8 cellular contexts compared by ENCODE assay signal in genomic region chr2:197515798-197516761, GRCh38. TPM values are rescaled to one million over a fixed set of nuclear protein-coding genes. Genes with fewer than 3 reads are reported as not detected.
DNase-seq lines count a peak whose midpoint lies in the region; ATAC-seq and TF ChIP-seq lines count a peak whose summit lies in the region.

MOB4 (plus strand) TSS chr2:197516066; CDS start chr2:197516087, 21 bp downstream.

- H3K4me1 ChIP-seq in osteoblast (ENCODE audit: insufficient read depth, low read length), result peaks cover 10% of the 10 kb centered on the region
- peaks cover 13 to 24% of the 10 kb centered on the region in 2 donors for H3K4me1 ChIP-seq in thoracic aorta (ENCODE audit: control insufficient read depth in 1 of 2, low read depth in 2 of 2)

- H3K27me3 ChIP-seq in osteoblast (ENCODE audit: insufficient read depth, low read length) (no peaks in the 10 kb centered on the region), thoracic aorta (replicated peaks; ENCODE audit: insufficient read depth) (no peaks in the 10 kb centered on the region)

- peaks cover 44% of the 10 kb centered on the region for H3K4me1 Mint-ChIP-seq in activated naive CD8-positive, alpha-beta T cell (ENCODE audit: low read depth)

- peak within 1 kb of the TSS; percentile 91 for H3K4me2 ChIP-seq in osteoblast (ENCODE audit: insufficient read depth, low read length)

- no peak for TF ChIP-seq CTCF in GM10248 (IDR thresholded peaks at IDR 0.05; ENCODE audit: control extremely low read depth, extremely low read depth, low read depth, missing control alignments)
- no peak for TF ChIP-seq CTCF in osteoblast (IDR thresholded peaks at IDR 0.05; ENCODE audit: extremely low read depth, low read depth, low read length)
- no peak for TF ChIP-seq CTCF in thoracic aorta (IDR thresholded peaks at IDR 0.05)

- H3K4me3 Mint-ChIP-seq in activated naive CD8-positive, alpha-beta T cell, result peak within 1 kb of the TSS; percentile 99

- H3K27ac ChIP-seq in osteoblast (ENCODE audit: low read depth, low read length), result peak within 1 kb of the TSS; percentile 79
- peak within 1 kb of the TSS; percentile 87 to 90 for H3K27ac ChIP-seq in thoracic aorta

- ATAC-seq in HG02623 (IDR thresholded peaks at IDR 0.05; ENCODE audit: unreplicated experiment), result peak; percentile 92
- peak; percentile 99 for ATAC-seq in thoracic aorta (ENCODE audit: insufficient number of reproducible peaks, low FRiP score, low read depth)

- H3K79me2 ChIP-seq in osteoblast (ENCODE audit: insufficient read depth, low read length), result peaks cover 56% of the 10 kb centered on the region

- H3K36me3 ChIP-seq in osteoblast (ENCODE audit: insufficient read depth, low read length) (no peaks in the 10 kb centered on the region), thoracic aorta (no peaks in the 10 kb centered on the region)

- peaks cover 19% of the 10 kb centered on the region for H4K20me1 ChIP-seq in osteoblast (ENCODE audit: insufficient read depth, low read length)

- H3K9me3 ChIP-seq in osteoblast (ENCODE audit: low read depth, low read length) (no peaks in the 10 kb centered on the region), thoracic aorta (no peaks in the 10 kb centered on the region)

- H3K27me3 Mint-ChIP-seq in activated naive CD8-positive, alpha-beta T cell, result no peaks in the 10 kb centered on the region

- H3K9me3 Mint-ChIP-seq in activated naive CD8-positive, alpha-beta T cell (ENCODE audit: low read depth), result no peaks in the 10 kb centered on the region

- H3K36me3 Mint-ChIP-seq in activated naive CD8-positive, alpha-beta T cell, result peaks cover 6% of the 10 kb centered on the region

- peak within 1 kb of the TSS; percentile 96 for H2AFZ ChIP-seq in osteoblast (ENCODE audit: low read length)

- CTCF ChIA-PET in GM10248 (lab: Yijun Ruan, JAX), result interaction anchor here (0.8 to 1.6 kb wide), 4 partner anchors 8 to 17 kb away, joined by 3 to 6 read pairs (median 4); partner anchors contain the start of genes HSPD1 and HSPE1

- POLR2A ChIA-PET in GM10248 (lab: Yijun Ruan, JAX), result interaction anchor here (0.6 to 2.5 kb wide), 10 partner anchors 10 to 171 kb away, joined by 3 to 22 read pairs (median 3); partner anchors contain the start of genes HSPD1 and HSPE1

- H3K27ac Mint-ChIP-seq in activated naive CD8-positive, alpha-beta T cell, result peak within 1 kb of the TSS; percentile 91

- H3K4me3 ChIP-seq in osteoblast (ENCODE audit: insufficient read depth, low read length) (peak within 1 kb of the TSS; percentile 97), thoracic aorta (peak within 1 kb of the TSS; percentile 89)

- DNase-seq in GM10248 (ENCODE audit: extremely low spot score), result peak; percentile 96
- DNase-seq in NCI-H1105 (lab: John Stamatoyannopoulos, UW), result peak; percentile 85
- DNase-seq in SKM-1 treated with dmso at 0.1 percent for 144 hours (lab: John Stamatoyannopoulos, UW; ENCODE audit: unreplicated experiment), result peak; percentile 96
- peak; percentile 97 for DNase-seq in glomerular visceral epithelial cell (ENCODE audit: extremely low spot score)
- DNase-seq in osteoblast (ENCODE audit: insufficient read length, low spot score, missing footprints), result peak; percentile 95
- DNase-seq in thoracic aorta (ENCODE audit: low spot score), result peak; percentile 78

RNA-seq across cellular contexts. Expression of gene MOB4, which starts in this region (rescaled TPM):
- total RNA-seq in osteoblast (26.4 and 33.3 TPM in 2 replicates), thoracic aorta (10 to 100 TPM; 17.5 to 27.2 TPM)

Comparison
In these comparisons a context has a peak if more than half of its experiments do, and no peak if none do; other contexts are left out.
1. Peak in every context shown above with its lines: DNase-seq, ATAC-seq, H3K4me3 ChIP-seq and H3K27ac ChIP-seq.